In the genomic region with DNA sequence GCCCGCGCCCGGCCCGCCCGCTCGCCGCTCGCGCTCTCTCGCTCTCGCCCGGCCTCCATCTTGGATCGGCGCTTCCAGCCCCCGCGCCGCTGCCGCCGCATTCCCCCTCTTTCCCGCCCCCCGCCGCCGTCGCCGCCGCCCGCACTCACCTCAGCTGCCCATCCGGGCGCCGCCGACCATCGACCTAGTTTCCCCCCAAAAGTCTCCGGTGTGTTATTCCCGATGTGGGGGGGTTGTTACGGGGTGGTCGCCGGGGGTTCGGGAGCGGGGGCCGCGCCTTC, we compare ENCODE assay signal across 8 cellular contexts. TPM values are rescaled to one million over a fixed set of nuclear protein-coding genes. Genes with fewer than 3 reads are reported as not detected.
DNase-seq lines count a peak whose midpoint lies in the region; ATAC-seq lines count a peak whose summit lies in the region.

No MANE protein-coding gene starts in this region.

- DNase-seq in AG20443 (ENCODE audit: low spot score) = peak; percentile 52
- DNase-seq in SJCRH30 = no peak
- no peak for DNase-seq in kidney tubule cell (ENCODE audit: low spot score)
- no peak for DNase-seq in stimulated activated CD4-positive, alpha-beta T cell treated with anti-CD3 and anti-CD28 coated beads, Interleukin-15, amount 100 ng/mL, for 24 hours

- H3K4me3 ChIP-seq in SJCRH30 = peak overlapping the region; percentile 62
- H3K4me3 ChIP-seq in esophagus (ENCODE audit: low read depth in 1 of 2, low read length in 2 of 2) = peak overlapping the region; percentile 74 to 80
- peak overlapping the region; percentile 92 for H3K4me3 ChIP-seq in neuron (ENCODE audit: low read length)

- H3K27me3 ChIP-seq in SJCRH30 (no peaks in the 10 kb centered on the region), esophagus (ENCODE audit: control insufficient read depth in 1 of 2, insufficient read depth in 2 of 2, low read length in 2 of 2) (no peaks in the 10 kb centered on the region), neuron (ENCODE audit: insufficient read depth, low read length) (no peaks in the 10 kb centered on the region)

- no peaks in the 10 kb centered on the region for H3K36me3 ChIP-seq in SJCRH30
- no peaks in the 10 kb centered on the region for H3K36me3 ChIP-seq in esophagus (ENCODE audit: control insufficient read depth in 2 of 2, insufficient read depth in 2 of 2, low read length in 1 of 2)
- no peaks in the 10 kb centered on the region for H3K36me3 ChIP-seq in neuron (ENCODE audit: insufficient read depth, low read length)

- peak overlapping the region; percentile 65 for H2AFZ ChIP-seq in neuron (ENCODE audit: low read depth, low read length)

- H3K27ac ChIP-seq in SJCRH30 (peak overlapping the region; percentile 86), esophagus (ENCODE audit: low read depth in 2 of 2, low read length in 1 of 2) (peak overlapping the region; percentile 96 to 100)

- H3K4me1 ChIP-seq in SJCRH30 (peaks cover 10% of the 10 kb centered on the region), esophagus (ENCODE audit: control insufficient read depth in 2 of 2, insufficient read depth in 2 of 2, low read length in 1 of 2) (no peaks in the 10 kb centered on the region), neuron (ENCODE audit: insufficient read depth, low read length) (peaks cover 29% of the 10 kb centered on the region)

- 0 to 1% methylated on average over 14 to 41 of the region's 41 CpGs for WGBS in esophagus, 2 donors

- ATAC-seq in GM18498 (IDR thresholded peaks at IDR 0.05; ENCODE audit: unreplicated experiment) (peak; percentile 17), HG03039 (IDR thresholded peaks at IDR 0.05; ENCODE audit: unreplicated experiment) (peak; percentile 23)

- no peaks in the 10 kb centered on the region for H3K9me3 ChIP-seq in SJCRH30 (replicated peaks)
- H3K9me3 ChIP-seq in esophagus (ENCODE audit: control insufficient read depth in 2 of 2, insufficient read depth in 1 of 2, low read depth in 1 of 2, low read length in 1 of 2) = no peaks in the 10 kb centered on the region
- H3K9me3 ChIP-seq in neuron (ENCODE audit: low read length) = no peaks in the 10 kb centered on the region

RNA-seq across cellular contexts. Expression of gene STAG1, which starts 0.2 kb away (rescaled TPM):
- total RNA-seq in SJCRH30 (2014; rRNA removed; shearing (Covaris generic)) = 28.8 and 34.3 TPM in 2 replicates
- polyA plus RNA-seq in esophagus = 1 to 10 TPM; 7.1 to 8.3 TPM
